ENCODE assay signal across 8 cellular contexts in genomic region chr22:31943976-31944699, GRCh38. TPM values are rescaled to one million over a fixed set of nuclear protein-coding genes. Genes with fewer than 3 reads are reported as not detected.
DNase-seq lines count a peak whose midpoint lies in the region; ATAC-seq and TF ChIP-seq lines count a peak whose summit lies in the region.

Gene YWHAH (plus strand): TSS chr22:31944535. CDS start chr22:31944734, 199 bp downstream.

- H3K27ac ChIP-seq in CD8-positive, alpha-beta memory T cell (ENCODE audit: low read depth, low read length) = peak within 1 kb of the TSS; percentile 89
- H3K27ac ChIP-seq in endodermal cell (ENCODE audit: low read depth, low read length) = peak within 1 kb of the TSS; percentile 94
- peak within 1 kb of the TSS; percentile 91 for H3K27ac ChIP-seq in mesodermal cell (ENCODE audit: low read depth, low read length, severe bottlenecking)

- H3K9me3 Mint-ChIP-seq in CD8-positive, alpha-beta memory T cell = no peaks in the 10 kb centered on the region
- H3K9me3 Mint-ChIP-seq in activated CD8-positive, alpha-beta memory T cell treated with anti-CD3 and anti-CD28 coated beads, Interleukin-2, amount 10 ng/mL, durations not matched to agents 7 days and 5 days (ENCODE audit: low read depth) = no peaks in the 10 kb centered on the region
- no peaks in the 10 kb centered on the region for H3K9me3 Mint-ChIP-seq in endodermal cell

- WGBS in endodermal cell (ENCODE audit: insufficient coverage in 1 of 2, insufficient read length in 1 of 2), 2 experiments = 0 to 1% methylated on average over 30 to 86 of the region's 86 CpGs
- WGBS in mesodermal cell (ENCODE audit: insufficient coverage in 2 of 2), 2 experiments = 1% methylated on average over 52 to 53 of the region's 86 CpGs

- no peaks in the 10 kb centered on the region for H3K27me3 Mint-ChIP-seq in CD8-positive, alpha-beta memory T cell
- no peaks in the 10 kb centered on the region for H3K27me3 Mint-ChIP-seq in activated CD8-positive, alpha-beta memory T cell treated with anti-CD3 and anti-CD28 coated beads, Interleukin-2, amount 10 ng/mL, durations not matched to agents 7 days and 5 days
- H3K27me3 Mint-ChIP-seq in endodermal cell (ENCODE audit: insufficient read depth) = peaks cover 2% of the 10 kb centered on the region

- H3K4me1 ChIP-seq in CD8-positive, alpha-beta memory T cell (ENCODE audit: insufficient read depth, low read length) = peaks cover 24% of the 10 kb centered on the region
- H3K4me1 ChIP-seq in endodermal cell (ENCODE audit: control insufficient read depth, insufficient read depth, low read length) (no peaks in the 10 kb centered on the region), mesodermal cell (ENCODE audit: control insufficient read depth, insufficient read depth, low read length, poor library complexity, severe bottlenecking) (peaks cover 22% of the 10 kb centered on the region)

- peaks cover 0 to 17% (median 3%) of the 10 kb centered on the region in 3 donors for H3K36me3 Mint-ChIP-seq in CD8-positive, alpha-beta memory T cell
- H3K36me3 Mint-ChIP-seq in activated CD8-positive, alpha-beta memory T cell treated with anti-CD3 and anti-CD28 coated beads, Interleukin-2, amount 10 ng/mL, durations not matched to agents 7 days and 5 days = peaks cover 19% of the 10 kb centered on the region
- peaks cover 14% of the 10 kb centered on the region for H3K36me3 Mint-ChIP-seq in endodermal cell (ENCODE audit: low read depth)

- H3K27ac Mint-ChIP-seq in CD8-positive, alpha-beta memory T cell = peak within 1 kb of the TSS; percentile 76 to 96 (median 92)
- peak within 1 kb of the TSS; percentile 88 for H3K27ac Mint-ChIP-seq in activated CD8-positive, alpha-beta memory T cell treated with anti-CD3 and anti-CD28 coated beads, Interleukin-2, amount 10 ng/mL, durations not matched to agents 7 days and 5 days
- H3K27ac Mint-ChIP-seq in endodermal cell = peak within 1 kb of the TSS; percentile 92

- H3K27me3 ChIP-seq in CD8-positive, alpha-beta memory T cell (ENCODE audit: insufficient read depth, low read length, poor library complexity, severe bottlenecking) = no peaks in the 10 kb centered on the region
- no peaks in the 10 kb centered on the region for H3K27me3 ChIP-seq in endodermal cell (ENCODE audit: control insufficient read depth, insufficient read depth, low read length, poor library complexity, severe bottlenecking)

- no peaks in the 10 kb centered on the region for H3K9me3 ChIP-seq in CD8-positive, alpha-beta memory T cell (ENCODE audit: low read length)
- no peaks in the 10 kb centered on the region for H3K9me3 ChIP-seq in endodermal cell (ENCODE audit: control insufficient read depth, low read length)
- no peaks in the 10 kb centered on the region for H3K9me3 ChIP-seq in mesodermal cell (ENCODE audit: control insufficient read depth, low read length)

- peak; percentile 80 to 92 (median 83) for DNase-seq in CD8-positive, alpha-beta memory T cell
- DNase-seq in HS-27A (ENCODE audit: low read depth) (peak; percentile 64), NOMO-1 treated with DMSO at 0.1 percent for 48 hours (lab: John Stamatoyannopoulos, UW; ENCODE audit: unreplicated experiment) (peak; percentile 88), endodermal cell (peak; percentile 98)
- DNase-seq in activated CD8-positive, alpha-beta memory T cell treated with anti-CD3 and anti-CD28 coated beads, Interleukin-2, amount 10 ng/mL, durations not matched to agents 7 days and 5 days = peak; percentile 95
- DNase-seq in stimulated activated CD8-positive, alpha-beta memory T cell treated with anti-CD3 and anti-CD28 coated beads, Interleukin-15, amount 100 ng/mL, for 24 hours (ENCODE audit: low read depth) = peak; percentile 86

- peak within 1 kb of the TSS; percentile 93 for H3K9ac ChIP-seq in endodermal cell (ENCODE audit: extremely low read depth, low read length, poor library complexity, severe bottlenecking)

- peak; percentile 65 for ATAC-seq in GM19463 (IDR thresholded peaks at IDR 0.05; ENCODE audit: unreplicated experiment)
- ATAC-seq in activated CD8-positive, alpha-beta memory T cell treated with anti-CD3 and anti-CD28 coated beads, Interleukin-2, amount 10 ng/mL, durations not matched to agents 7 days and 5 days = peak; percentile 79

- H3K4me3 ChIP-seq in CD8-positive, alpha-beta memory T cell (ENCODE audit: low read length) = peak within 1 kb of the TSS; percentile 69
- H3K4me3 ChIP-seq in endodermal cell (ENCODE audit: low read length) (peak within 1 kb of the TSS; percentile 98), mesodermal cell (ENCODE audit: extremely low read depth, insufficient read depth, low read length, poor library complexity, severe bottlenecking) (peak within 1 kb of the TSS; percentile 99)

- H3K4me3 Mint-ChIP-seq in CD8-positive, alpha-beta memory T cell = peak within 1 kb of the TSS in 5 of 7 donors; percentile 89 to 96 (median 95)
- H3K4me3 Mint-ChIP-seq in activated CD8-positive, alpha-beta memory T cell treated with anti-CD3 and anti-CD28 coated beads, Interleukin-2, amount 10 ng/mL, durations not matched to agents 7 days and 5 days = no peak within 1 kb of the TSS
- H3K4me3 Mint-ChIP-seq in endodermal cell = no peak within 1 kb of the TSS

- no peaks in the 10 kb centered on the region for H3K36me3 ChIP-seq in CD8-positive, alpha-beta memory T cell (ENCODE audit: insufficient read depth, low read length)
- H3K36me3 ChIP-seq in endodermal cell (ENCODE audit: control insufficient read depth, insufficient read depth, low read length) = peaks cover 23% of the 10 kb centered on the region
- H3K36me3 ChIP-seq in mesodermal cell (ENCODE audit: control insufficient read depth, insufficient read depth, low read length) = peaks cover 34% of the 10 kb centered on the region

- POLR2A ChIA-PET in CD8-positive, alpha-beta memory T cell (lab: Charles Lee) = interaction anchor here (1.8 to 3.9 kb wide), 2 partner anchors 267 to 282 kb away, joined by 4 to 16 read pairs; partner anchors contain the start of gene PISD

- H3K4me1 Mint-ChIP-seq in CD8-positive, alpha-beta memory T cell = peaks cover 11 to 13% (median 13%) of the 10 kb centered on the region in 3 donors
- peaks cover 31% of the 10 kb centered on the region for H3K4me1 Mint-ChIP-seq in activated CD8-positive, alpha-beta memory T cell treated with anti-CD3 and anti-CD28 coated beads, Interleukin-2, amount 10 ng/mL, durations not matched to agents 7 days and 5 days
- no peaks in the 10 kb centered on the region for H3K4me1 Mint-ChIP-seq in endodermal cell

- CTCF ChIA-PET in CD8-positive, alpha-beta memory T cell (lab: Charles Lee) = interaction anchor here (1.1 kb wide), 1 partner anchor 26 kb away, joined by 3 read pairs; no protein-coding TSS in a partner anchor
- CTCF ChIA-PET in activated CD8-positive, alpha-beta memory T cell treated with anti-CD3 and anti-CD28 coated beads, Interleukin-2, amount 10 ng/mL, durations not matched to agents 7 days and 5 days (lab: Charles Lee) = interaction anchor here (0.7 to 1.8 kb wide), 3 partner anchors 11 to 26 kb away, joined by 3 to 6 read pairs (median 4); no protein-coding TSS in a partner anchor

- TF ChIP-seq CTCF in endodermal cell (conservative IDR thresholded peaks at IDR 0.05) = no peak

RNA-seq across cellular contexts. Expression of gene YWHAH, which starts in this region (rescaled TPM):
- 100 to 1,000 TPM; 185 to 198 TPM for total RNA-seq in CD8-positive, alpha-beta memory T cell
- polyA plus RNA-seq in CD8-positive, alpha-beta memory T cell = 113 TPM
- 100 to 1,000 TPM; 224 to 254 TPM for total RNA-seq in activated CD8-positive, alpha-beta memory T cell treated with anti-CD3 and anti-CD28 coated beads, Interleukin-2, amount 10 ng/mL, durations not matched to agents 7 days and 5 days
- 100 to 1,000 TPM; 162 to 193 TPM for total RNA-seq in endodermal cell
- polyA plus RNA-seq in endodermal cell (2013, experiment 1 of 2) = 178 TPM
- polyA plus RNA-seq in endodermal cell (2013, experiment 2 of 2) = 174 TPM
- 175 TPM for polyA plus RNA-seq in mesodermal cell (2013, experiment 1 of 2)
- polyA plus RNA-seq in mesodermal cell (2013, experiment 2 of 2) = 161 TPM

Comparison
In these comparisons a context has a peak if more than half of its experiments do, and no peak if none do; other contexts are left out.
1. Peak in every context shown above with its lines: DNase-seq, ATAC-seq, H3K4me3 ChIP-seq and H3K27ac ChIP-seq.
2. H3K4me3 Mint-ChIP-seq: peak in CD8-positive, alpha-beta memory T cell (5 of 7); none in activated CD8-positive, alpha-beta memory T cell treated with anti-CD3 and anti-CD28 coated beads, Interleukin-2, amount 10 ng/mL, durations not matched to agents 7 days and 5 days (single experiment) and endodermal cell (single experiment).